ENCODE assay signal across 8 cellular contexts in the genomic region with DNA sequence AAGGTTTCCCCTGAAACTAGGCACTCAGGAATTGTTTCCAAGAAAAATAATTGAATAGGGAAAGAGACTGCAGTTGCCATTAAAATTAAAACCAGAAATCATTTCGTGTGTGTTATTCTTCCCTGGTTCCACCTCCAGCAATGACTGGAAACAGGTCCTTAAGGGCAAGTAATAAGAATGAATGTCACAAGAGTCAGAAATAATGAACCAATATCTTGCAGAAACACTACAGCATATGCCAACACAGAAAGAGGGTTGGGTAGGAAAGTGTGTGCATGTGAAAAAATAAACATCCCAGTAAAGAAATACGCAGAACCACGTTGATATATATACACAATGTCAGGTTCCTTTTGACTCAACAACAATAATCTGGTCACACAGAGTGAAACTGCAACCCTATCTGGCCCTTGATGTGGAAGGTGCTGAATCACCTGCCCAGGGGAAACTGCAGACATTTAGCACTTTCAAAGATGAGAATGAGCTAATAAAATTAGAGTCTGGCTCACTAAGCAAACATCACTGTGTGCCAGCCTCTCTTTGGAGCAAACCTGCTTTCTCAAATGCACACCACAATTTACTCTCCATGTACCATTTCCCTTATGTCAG. TPM values are rescaled to one million over a fixed set of nuclear protein-coding genes. Genes with fewer than 3 reads are reported as not detected.
DNase-seq lines count a peak whose midpoint lies in the region; ATAC-seq, FAIRE-seq and TF ChIP-seq lines count a peak whose summit lies in the region.

No MANE protein-coding gene starts in this region.

- H3F3A ChIP-seq in OCI-LY1 (ENCODE audit: insufficient read depth, low read length) = no peaks in the 10 kb centered on the region

- H2AFZ ChIP-seq in OCI-LY1 (ENCODE audit: low read length) = no peak overlapping the region

- DNase-seq in Calu3 (peak; percentile 8), GM19239 (ENCODE audit: insufficient read length, low spot score) (peak; percentile 12), Peyer's patch (no peak), Right ventricle myocardium inferior (ENCODE audit: missing footprints) (no peak), type B pancreatic cell (ENCODE audit: extremely low spot score, unreplicated experiment) (no peak)
- DNase-seq in stimulated activated CD4-positive, alpha-beta T cell treated with anti-CD3 and anti-CD28 coated beads, Interleukin-2, amount 100 ng/mL, for 24 hours = peak; percentile 24 to 39

- H3K27ac ChIP-seq in OCI-LY1 (ENCODE audit: low read depth, low read length, poor library complexity, severe bottlenecking) (peak overlapping the region; percentile 6), Peyer's patch (no peak overlapping the region)

- FAIRE-seq in GM19239 (lab: Jason Lieb, UNC) = peak; percentile 92

- H3K9me3 ChIP-seq in OCI-LY1 (ENCODE audit: low read length) (no peaks in the 10 kb centered on the region), Peyer's patch (no peaks in the 10 kb centered on the region)

- intact Hi-C loops in Calu3 (cut with micrococcal nuclease; ENCODE audit: unreplicated experiment) (loop anchor here (5.0 to 10.0 kb wide), 5 partner anchors 192 to 822 kb away; no protein-coding TSS in a partner anchor), Right ventricle myocardium inferior (cut with DNase I) (loop anchor here (5.0 to 10.0 kb wide), 5 partner anchors 122 to 905 kb away; no protein-coding TSS in a partner anchor)

- H3K27ac Mint-ChIP-seq in Calu3 (ENCODE audit: unreplicated experiment) (no peak overlapping the region), type B pancreatic cell (no peak overlapping the region)

- TF ChIP-seq CTCF in Calu3 (IDR thresholded peaks at IDR 0.05; ENCODE audit: unreplicated experiment) (no peak), OCI-LY1 (IDR thresholded peaks at IDR 0.05; ENCODE audit: low read length) (no peak), Peyer's patch (IDR thresholded peaks at IDR 0.05) (no peak), type B pancreatic cell (conservative IDR thresholded peaks at IDR 0.05) (no peak)

- H3K36me3 Mint-ChIP-seq in Calu3 (ENCODE audit: insufficient read depth, unreplicated experiment) (no peaks in the 10 kb centered on the region), type B pancreatic cell (no peaks in the 10 kb centered on the region)

- H3K4me3 ChIP-seq in OCI-LY1 (ENCODE audit: low read depth, low read length, poor library complexity, severe bottlenecking) = no peak overlapping the region
- no peak overlapping the region for H3K4me3 ChIP-seq in Peyer's patch

- H3K27me3 Mint-ChIP-seq in Calu3 (ENCODE audit: unreplicated experiment) (no peaks in the 10 kb centered on the region), type B pancreatic cell (no peaks in the 10 kb centered on the region)

- H3K79me2 ChIP-seq in OCI-LY1 (ENCODE audit: insufficient read depth, low read length) = no peaks in the 10 kb centered on the region

- H3K36me3 ChIP-seq in OCI-LY1 (ENCODE audit: insufficient read depth, low read length) = no peaks in the 10 kb centered on the region
- H3K36me3 ChIP-seq in Peyer's patch = no peaks in the 10 kb centered on the region

- no peaks in the 10 kb centered on the region for H4K20me1 ChIP-seq in OCI-LY1 (ENCODE audit: insufficient read depth, low read length)

- H3K4me3 Mint-ChIP-seq in Calu3 (ENCODE audit: low read depth, unreplicated experiment) = no peak overlapping the region
- H3K4me3 Mint-ChIP-seq in type B pancreatic cell = no peak overlapping the region

- BruUV-seq in Calu3 (replicated peaks; lab: Mats Ljungman, UMichigan) = no TSS peak

- no peak for TF ChIP-seq POLR2A in Peyer's patch (IDR thresholded peaks at IDR 0.05)

- no peaks in the 10 kb centered on the region for H3K9me2 ChIP-seq in OCI-LY1 (ENCODE audit: low read depth, low read length)

- ATAC-seq in HG03108 (IDR thresholded peaks at IDR 0.05; ENCODE audit: unreplicated experiment) (peak; percentile 91), Right ventricle myocardium inferior (no peak)

- no peak overlapping the region for H3K9ac ChIP-seq in OCI-LY1 (ENCODE audit: low read length)

- no peaks in the 10 kb centered on the region for H3K9me3 Mint-ChIP-seq in Calu3 (ENCODE audit: low read depth, unreplicated experiment)
- H3K9me3 Mint-ChIP-seq in type B pancreatic cell = no peaks in the 10 kb centered on the region

- no peak overlapping the region; the same call in 1 of the 2 replicates for H3K4me2 ChIP-seq in OCI-LY1 (ENCODE audit: low read length)

- H3K4me1 ChIP-seq in OCI-LY1 (ENCODE audit: insufficient read depth, low read length, severe bottlenecking) = peaks cover 46% of the 10 kb centered on the region
- H3K4me1 ChIP-seq in Peyer's patch = peaks cover 0 to 5% (median 0%) of the 10 kb centered on the region in 4 donors

- H3K27me3 ChIP-seq in OCI-LY1 (ENCODE audit: insufficient read depth, low read length) (no peaks in the 10 kb centered on the region), Peyer's patch (no peaks in the 10 kb centered on the region)

- CTCF ChIA-PET in Calu3 (lab: Charles Lee) = interaction anchor here (0.6 to 1.0 kb wide), 2 partner anchors 594 to 817 kb away, joined by 3 read pairs; no protein-coding TSS in a partner anchor

- no peaks in the 10 kb centered on the region for H3K4me1 Mint-ChIP-seq in Calu3 (ENCODE audit: low read depth, unreplicated experiment)
- peaks cover 23% of the 10 kb centered on the region for H3K4me1 Mint-ChIP-seq in type B pancreatic cell (ENCODE audit: unreplicated experiment)

RNA-seq across cellular contexts. Expression of gene HMHB1, which starts 15.1 kb away (rescaled TPM):
- not detected in 2 replicates for total RNA-seq in Calu3 (2022)
- not detected for total RNA-seq in Peyer's patch
- not detected for total RNA-seq in Right ventricle myocardium inferior
- total RNA-seq in type B pancreatic cell (ENCODE audit: low replicate concordance) = not detected in 2 replicates

Comparison
In these comparisons a context has a peak if more than half of its experiments do, and no peak if none do; other contexts are left out.
1. DNase-seq: peak in Calu3 (single experiment), GM19239 (single experiment) and stimulated activated CD4-positive, alpha-beta T cell treated with anti-CD3 and anti-CD28 coated beads, Interleukin-2, amount 100 ng/mL, for 24 hours (2 of 2); none in Peyer's patch (0 of 3), Right ventricle myocardium inferior (single experiment) and type B pancreatic cell (single experiment).